ENCODE assay signal across 1 cellular context in the genomic region with DNA sequence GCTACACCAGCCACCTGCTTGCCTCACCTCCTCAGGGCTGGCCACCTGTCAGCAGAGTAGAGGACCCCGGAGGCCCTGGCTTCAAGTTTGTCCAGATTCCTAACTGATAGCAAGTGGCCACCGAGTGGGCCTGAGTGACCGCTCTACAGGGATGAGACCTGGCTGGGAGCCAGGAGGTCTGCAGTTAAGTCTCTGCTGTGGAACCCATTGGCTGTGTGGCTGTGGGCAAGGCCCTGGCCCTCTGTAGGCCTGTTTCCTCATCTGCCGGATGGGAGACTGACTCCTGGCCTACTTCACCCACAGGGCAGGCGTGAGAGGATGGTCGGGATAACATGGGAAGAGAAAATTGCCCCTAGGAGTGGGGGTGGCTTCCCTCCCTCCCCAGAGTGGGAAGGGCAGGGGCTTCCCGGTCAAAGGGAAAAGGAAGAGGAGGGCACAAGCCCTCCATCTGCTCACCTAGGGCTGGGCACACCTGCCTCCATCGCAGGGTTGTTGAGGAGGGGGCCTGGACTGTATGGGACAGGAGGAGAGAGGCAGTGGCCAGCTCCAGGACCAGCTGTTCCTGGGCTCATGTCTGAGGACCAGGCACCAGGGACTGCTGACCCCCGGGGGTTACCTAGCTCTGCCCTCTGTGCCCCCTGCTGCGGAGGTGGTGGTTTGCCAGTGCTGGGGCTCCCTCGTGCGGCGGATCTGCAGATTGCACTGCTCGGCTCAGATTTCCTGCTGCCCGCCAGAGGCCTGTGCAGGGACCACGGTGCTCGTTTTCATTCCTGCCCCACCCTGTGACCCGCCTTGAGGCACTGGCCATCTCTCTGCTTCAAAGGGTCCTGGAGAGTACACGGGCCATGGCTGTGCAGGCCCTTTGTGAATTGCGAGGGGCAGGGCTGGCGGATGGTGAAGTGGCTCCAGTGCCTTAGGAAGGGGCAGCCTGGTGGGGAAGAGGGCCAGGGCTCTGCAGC.
TF ChIP-seq lines count a peak whose summit lies in the region.

No MANE protein-coding gene starts in this region.

TF ChIP-seq in HepG2, 621 proteins besides CTCF, POLR2A, EP300 and RAD21 (continued from another document):
- TF ChIP-seq, protein P1, sequence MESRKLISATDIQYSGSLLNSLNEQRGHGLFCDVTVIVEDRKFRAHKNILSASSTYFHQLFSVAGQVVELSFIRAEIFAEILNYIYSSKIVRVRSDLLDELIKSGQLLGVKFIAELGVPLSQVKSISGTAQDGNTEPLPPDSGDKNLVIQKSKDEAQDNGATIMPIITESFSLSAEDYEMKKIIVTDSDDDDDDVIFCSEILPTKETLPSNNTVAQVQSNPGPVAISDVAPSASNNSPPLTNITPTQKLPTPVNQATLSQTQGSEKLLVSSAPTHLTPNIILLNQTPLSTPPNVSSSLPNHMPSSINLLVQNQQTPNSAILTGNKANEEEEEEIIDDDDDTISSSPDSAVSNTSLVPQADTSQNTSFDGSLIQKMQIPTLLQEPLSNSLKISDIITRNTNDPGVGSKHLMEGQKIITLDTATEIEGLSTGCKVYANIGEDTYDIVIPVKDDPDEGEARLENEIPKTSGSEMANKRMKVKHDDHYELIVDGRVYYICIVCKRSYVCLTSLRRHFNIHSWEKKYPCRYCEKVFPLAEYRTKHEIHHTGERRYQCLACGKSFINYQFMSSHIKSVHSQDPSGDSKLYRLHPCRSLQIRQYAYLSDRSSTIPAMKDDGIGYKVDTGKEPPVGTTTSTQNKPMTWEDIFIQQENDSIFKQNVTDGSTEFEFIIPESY (CRISPR knock-in tag; IDR thresholded peaks at IDR 0.05), result no peak
- TF ChIP-seq, protein P2, sequence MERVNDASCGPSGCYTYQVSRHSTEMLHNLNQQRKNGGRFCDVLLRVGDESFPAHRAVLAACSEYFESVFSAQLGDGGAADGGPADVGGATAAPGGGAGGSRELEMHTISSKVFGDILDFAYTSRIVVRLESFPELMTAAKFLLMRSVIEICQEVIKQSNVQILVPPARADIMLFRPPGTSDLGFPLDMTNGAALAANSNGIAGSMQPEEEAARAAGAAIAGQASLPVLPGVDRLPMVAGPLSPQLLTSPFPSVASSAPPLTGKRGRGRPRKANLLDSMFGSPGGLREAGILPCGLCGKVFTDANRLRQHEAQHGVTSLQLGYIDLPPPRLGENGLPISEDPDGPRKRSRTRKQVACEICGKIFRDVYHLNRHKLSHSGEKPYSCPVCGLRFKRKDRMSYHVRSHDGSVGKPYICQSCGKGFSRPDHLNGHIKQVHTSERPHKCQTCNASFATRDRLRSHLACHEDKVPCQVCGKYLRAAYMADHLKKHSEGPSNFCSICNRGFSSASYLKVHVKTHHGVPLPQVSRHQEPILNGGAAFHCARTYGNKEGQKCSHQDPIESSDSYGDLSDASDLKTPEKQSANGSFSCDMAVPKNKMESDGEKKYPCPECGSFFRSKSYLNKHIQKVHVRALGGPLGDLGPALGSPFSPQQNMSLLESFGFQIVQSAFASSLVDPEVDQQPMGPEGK (CRISPR knock-in tag; IDR thresholded peaks at IDR 0.05), result peak; percentile 74
- 0 out of 2 replicates have a peak, but pooled peaks have one; percentile 43 for TF ChIP-seq ZNF44 (CRISPR knock-in tag; IDR thresholded peaks at IDR 0.05)
- no peak for TF ChIP-seq ZNF572 (CRISPR knock-in tag; IDR thresholded peaks at IDR 0.05)
- 0 out of 2 replicates have a peak, but pooled peaks have one; percentile 40 for TF ChIP-seq ZSCAN30 (CRISPR knock-in tag; IDR thresholded peaks at IDR 0.05)
TF ChIP-seq in HepG2: peak in this region for 42.
